16 cellular contexts compared by ENCODE assay signal in genomic region chr1:27627051-27627450, GRCh38. TPM values are rescaled to one million over a fixed set of nuclear protein-coding genes. Genes with fewer than 3 reads are reported as not detected.
"Had no signal": no experiment of that assay in that cellular context is flagged by ENCODE, and none has a peak within 500 bp of the region (broad histone marks: within the 10 kb centered on the region; RNA-seq: fewer than 3 reads in every experiment).

No MANE protein-coding gene starts in this region.

- H3K27ac ChIP-seq: psoas muscle, right lobe of liver, suprapubic skin had no signal

- DNase-seq: activated CD4-positive, alpha-beta memory T cell treated with anti-CD3 and anti-CD28 coated beads for 36 hours; activated effector memory CD4-positive, alpha-beta T cell treated with anti-CD3 and anti-CD28 coated beads, Interleukin-2, amount 50 U/mL, for 16 hours; activated T-cell treated with anti-CD3 and anti-CD28 coated beads, Interleukin-2, amount 50 U/mL, for 4 hours; central memory CD4-positive, alpha-beta T cell; erythroblast; hypothalamus; mammary epithelial cell; naive thymus-derived CD4-positive, alpha-beta T cell; right lobe of liver; stimulated activated CD4-positive, alpha-beta T cell treated with anti-CD3 and anti-CD28 coated beads, Interleukin-1b, Interleukin-23, amount 100 ng/mL, for 48 hours had no signal

- H3K36me3 Mint-ChIP-seq: activated CD4-positive, alpha-beta memory T cell treated with anti-CD3 and anti-CD28 coated beads for 36 hours; naive thymus-derived CD4-positive, alpha-beta T cell; stimulated activated memory B cell treated with anti-CD40 and anti-IgM and Interleukin-4, amounts not matched to agents 10 μg/mL and 1 μg/mL and 100 μg/mL, for 72 hours had no signal

- H3K27me3 ChIP-seq: right lobe of liver, suprapubic skin had no signal

- H3K4me3 ChIP-seq: psoas muscle, right lobe of liver, suprapubic skin had no signal

- H3K36me3 ChIP-seq: right lobe of liver, suprapubic skin had no signal

- ATAC-seq: activated T-cell treated with anti-CD3 and anti-CD28 coated beads, Interleukin-2, amount 50 U/mL, for 4 hours; stimulated activated memory B cell treated with anti-CD40 and anti-IgM and Interleukin-4, amounts not matched to agents 10 μg/mL and 1 μg/mL and 100 μg/mL, for 72 hours had no signal

- H3K9me3 ChIP-seq: psoas muscle, right lobe of liver, suprapubic skin had no signal

- H3K4me3 Mint-ChIP-seq: activated CD4-positive, alpha-beta memory T cell treated with anti-CD3 and anti-CD28 coated beads for 36 hours; activated T-cell treated with anti-CD3 and anti-CD28 coated beads, Interleukin-2, amount 50 U/mL, for 4 hours; dendritic cell treated with granulocyte-macrophage colony-stimulating factor and Interleukin-4, amounts not matched to agents 40 ng/mL and 50 ng/mL, for 4 days; T-helper 2 cell treated with Interferon-gamma antibody and Interleukin-4, amounts not matched to agents 5 μg/mL and 100 μg/mL, for 36 hours had no signal

- H3K27me3 Mint-ChIP-seq: activated CD4-positive, alpha-beta memory T cell treated with anti-CD3 and anti-CD28 coated beads for 36 hours; dendritic cell treated with granulocyte-macrophage colony-stimulating factor and Interleukin-4, amounts not matched to agents 40 ng/mL and 50 ng/mL, for 4 days; naive thymus-derived CD4-positive, alpha-beta T cell; stimulated activated memory B cell treated with anti-CD40 and anti-IgM and Interleukin-4, amounts not matched to agents 10 μg/mL and 1 μg/mL and 100 μg/mL, for 72 hours had no signal

- H3K4me1 ChIP-seq: right lobe of liver had no signal

- H3K9me3 Mint-ChIP-seq: activated CD4-positive, alpha-beta memory T cell treated with anti-CD3 and anti-CD28 coated beads for 36 hours; activated T-cell treated with anti-CD3 and anti-CD28 coated beads, Interleukin-2, amount 50 U/mL, for 4 hours; dendritic cell treated with granulocyte-macrophage colony-stimulating factor and Interleukin-4, amounts not matched to agents 40 ng/mL and 50 ng/mL, for 4 days; naive thymus-derived CD4-positive, alpha-beta T cell; stimulated activated memory B cell treated with anti-CD40 and anti-IgM and Interleukin-4, amounts not matched to agents 10 μg/mL and 1 μg/mL and 100 μg/mL, for 72 hours; T-helper 2 cell treated with Interferon-gamma antibody and Interleukin-4, amounts not matched to agents 5 μg/mL and 100 μg/mL, for 36 hours had no signal

- H3K27ac Mint-ChIP-seq: activated CD4-positive, alpha-beta memory T cell treated with anti-CD3 and anti-CD28 coated beads for 36 hours; dendritic cell treated with granulocyte-macrophage colony-stimulating factor and Interleukin-4, amounts not matched to agents 40 ng/mL and 50 ng/mL, for 4 days; stimulated activated memory B cell treated with anti-CD40 and anti-IgM and Interleukin-4, amounts not matched to agents 10 μg/mL and 1 μg/mL and 100 μg/mL, for 72 hours had no signal

RNA-seq across cellular contexts. Expression of gene FGR, which starts 7.9 kb away (rescaled TPM):
- total RNA-seq: glomerular endothelial cell had no signal
